In the genomic region with DNA sequence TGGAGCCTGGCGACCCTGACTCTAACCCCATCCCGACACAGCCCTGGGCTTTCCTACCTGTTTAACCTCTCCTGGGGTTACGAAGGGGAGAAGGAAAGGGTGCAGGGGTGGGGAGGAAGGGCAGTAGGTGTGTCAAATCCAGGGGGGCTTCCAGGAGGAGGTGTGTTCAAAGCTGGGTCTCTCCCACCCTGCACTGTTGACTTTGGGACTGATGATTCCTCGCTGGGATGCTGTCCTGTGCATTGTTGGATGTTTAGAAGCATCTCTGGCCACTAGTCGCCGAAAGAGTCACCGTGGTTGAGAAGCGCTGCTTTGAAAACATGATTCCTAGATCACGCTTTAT, we compare ENCODE assay signal across 15 cellular contexts. TPM values are rescaled to one million over a fixed set of nuclear protein-coding genes. Genes with fewer than 3 reads are reported as not detected.
DNase-seq lines count a peak whose midpoint lies in the region; ATAC-seq and TF ChIP-seq lines count a peak whose summit lies in the region.
"Had no signal": no experiment of that assay in that cellular context is flagged by ENCODE, and none has a peak within 500 bp of the region (broad histone marks: within the 10 kb centered on the region; RNA-seq: fewer than 3 reads in every experiment).

No MANE protein-coding gene starts in this region.

- no peaks in the 10 kb centered on the region for H3K79me2 ChIP-seq in DOHH2 (ENCODE audit: control insufficient read depth, low read length)

- H3K9me3 Mint-ChIP-seq in CD14-positive monocyte, result no peaks in the 10 kb centered on the region
- H3K9me3 Mint-ChIP-seq in activated naive CD8-positive, alpha-beta T cell (ENCODE audit: low read depth), result no peaks in the 10 kb centered on the region
- no peaks in the 10 kb centered on the region for H3K9me3 Mint-ChIP-seq in naive thymus-derived CD8-positive, alpha-beta T cell

- no peaks in the 10 kb centered on the region for H3K9me2 ChIP-seq in DOHH2 (replicated peaks; ENCODE audit: control insufficient read depth, low read length)

- intact Hi-C loops in CD14-positive monocyte (cut with micrococcal nuclease), result loop anchor here in 1 of 2 donors (2.0 kb wide), 1 partner anchor 51 kb away; no protein-coding TSS in a partner anchor

- peaks cover 82% of the 10 kb centered on the region for H3K4me1 Mint-ChIP-seq in CD14-positive monocyte
- H3K4me1 Mint-ChIP-seq in activated naive CD8-positive, alpha-beta T cell (ENCODE audit: low read depth), result peaks cover 50% of the 10 kb centered on the region
- H3K4me1 Mint-ChIP-seq in naive thymus-derived CD8-positive, alpha-beta T cell, result peaks cover 30 to 77% (median 72%) of the 10 kb centered on the region in 4 donors

- POLR2A ChIA-PET in naive thymus-derived CD8-positive, alpha-beta T cell (lab: Charles Lee), result interaction anchor here (0.7 to 2.9 kb wide), 11 partner anchors 9 to 352 kb away, joined by 3 to 29 read pairs (median 5); a partner anchor contains a TSS

- H3K4me2 ChIP-seq in DOHH2 (ENCODE audit: low read length), result peak overlapping the region; percentile 46

- peaks cover 0 to 6% (median 4%) of the 10 kb centered on the region in 3 donors for H3K27me3 Mint-ChIP-seq in CD14-positive monocyte (ENCODE audit: low read depth in 3 of 3)
- H3K27me3 Mint-ChIP-seq in activated naive CD8-positive, alpha-beta T cell, result no peaks in the 10 kb centered on the region
- H3K27me3 Mint-ChIP-seq in naive thymus-derived CD8-positive, alpha-beta T cell, result no peaks in the 10 kb centered on the region

- peaks cover 72% of the 10 kb centered on the region for H3K27me3 ChIP-seq in DOHH2 (ENCODE audit: control insufficient read depth, low read length)
- H3K27me3 ChIP-seq: cardiac muscle cell had no signal

- H3K4me1 ChIP-seq in DOHH2 (ENCODE audit: control insufficient read depth, low read length), result peaks cover 28% of the 10 kb centered on the region

- H3K4me3 Mint-ChIP-seq in CD14-positive monocyte, result peak overlapping the region; percentile 70 to 85
- H3K4me3 Mint-ChIP-seq in activated naive CD8-positive, alpha-beta T cell, result peak overlapping the region; percentile 80
- peak overlapping the region; percentile 74 to 91 (median 80) for H3K4me3 Mint-ChIP-seq in naive thymus-derived CD8-positive, alpha-beta T cell

- no peak for ATAC-seq in naive thymus-derived CD8-positive, alpha-beta T cell
- no peak for ATAC-seq in HG03432 (IDR thresholded peaks at IDR 0.05; ENCODE audit: unreplicated experiment)
- ATAC-seq: HepG2 had no signal

- H3F3A ChIP-seq in DOHH2 (ENCODE audit: control insufficient read depth, insufficient read depth), result peaks cover 4% of the 10 kb centered on the region; the same call in 1 of the 2 replicates

- no peak for TF ChIP-seq CTCF in CD14-positive monocyte (IDR thresholded peaks at IDR 0.05)
- TF ChIP-seq CTCF in DOHH2 (IDR thresholded peaks at IDR 0.05; ENCODE audit: low read depth, low read length, poor library complexity, severe bottlenecking), result no peak

- H3K36me3 ChIP-seq in DOHH2 (ENCODE audit: control insufficient read depth, low read length), result no peaks in the 10 kb centered on the region
- H3K36me3 ChIP-seq: cardiac muscle cell had no signal

- DNase-seq in CD14-positive monocyte (ENCODE audit: low spot score), result no peak
- no peak for DNase-seq in naive thymus-derived CD8-positive, alpha-beta T cell
- no peak for DNase-seq in NCI-H146 (lab: John Stamatoyannopoulos, UW)
- no peak for DNase-seq in activated effector memory CD4-positive, alpha-beta T cell treated with Interleukin-2 at 50 U/mL for 16 hours
- no peak for DNase-seq in amygdala (lab: John Stamatoyannopoulos, UW)
- DNase-seq: activated gamma-delta T cell, foreskin fibroblast, HCEC 1CT, NCI-H82 had no signal

- no peak overlapping the region for H3K27ac ChIP-seq in DOHH2 (ENCODE audit: low read depth, low read length)
- H3K27ac ChIP-seq: cardiac muscle cell had no signal

- peaks cover 0 to 3% of the 10 kb centered on the region in 2 donors for H3K36me3 Mint-ChIP-seq in CD14-positive monocyte
- no peaks in the 10 kb centered on the region for H3K36me3 Mint-ChIP-seq in activated naive CD8-positive, alpha-beta T cell
- no peaks in the 10 kb centered on the region for H3K36me3 Mint-ChIP-seq in naive thymus-derived CD8-positive, alpha-beta T cell

- peak overlapping the region; percentile 32; the same call in 1 of the 2 replicates for H3K4me3 ChIP-seq in DOHH2 (ENCODE audit: low read length)
- H3K4me3 ChIP-seq: cardiac muscle cell, lung had no signal

- no peaks in the 10 kb centered on the region for H3K9me3 ChIP-seq in DOHH2 (ENCODE audit: control insufficient read depth, insufficient read depth, low read length)

- peak overlapping the region; percentile 98 to 100 (median 99) for H3K27ac Mint-ChIP-seq in CD14-positive monocyte
- H3K27ac Mint-ChIP-seq in activated naive CD8-positive, alpha-beta T cell, result peak overlapping the region; percentile 93
- peak overlapping the region; percentile 96 to 99 (median 98) for H3K27ac Mint-ChIP-seq in naive thymus-derived CD8-positive, alpha-beta T cell

- peaks cover 3% of the 10 kb centered on the region; the same call in 1 of the 2 replicates for H4K20me1 ChIP-seq in DOHH2 (ENCODE audit: control insufficient read depth, insufficient read depth, low read depth, low read length)

RNA-seq across cellular contexts. Expression of a gene that starts 4.2 kb away (rescaled TPM):
- 1 to 10 TPM; 1.1 to 2.1 TPM for polyA plus RNA-seq in CD14-positive monocyte
- total RNA-seq in naive thymus-derived CD8-positive, alpha-beta T cell, result 1 to 10 TPM; 1.7 to 2.3 TPM
- under 1 TPM in 2 of 3 donors, not detected in 1; 0.23 to 0.38 TPM for polyA plus RNA-seq in naive thymus-derived CD8-positive, alpha-beta T cell
- total RNA-seq: cardiac muscle cell, HepG2 had no signal
- polyA plus RNA-seq: cardiac muscle cell, HepG2 had no signal

RNA-seq across cellular contexts. Expression of a gene that starts 25.5 kb away (rescaled TPM):
- polyA plus RNA-seq in CD14-positive monocyte, result 100 to 1,000 TPM; 414 to 449 TPM
- total RNA-seq in naive thymus-derived CD8-positive, alpha-beta T cell, result 10 to 100 TPM; 66.5 to 71.8 TPM
- 100 to 1,000 TPM; 154 to 208 (median 170) TPM for polyA plus RNA-seq in naive thymus-derived CD8-positive, alpha-beta T cell

RNA-seq across cellular contexts. Expression of a gene that starts 25.8 kb away (rescaled TPM):
- 1 to 10 TPM; 7.1 to 7.9 TPM for polyA plus RNA-seq in CD14-positive monocyte
- total RNA-seq in naive thymus-derived CD8-positive, alpha-beta T cell, result not detected
- not detected for polyA plus RNA-seq in naive thymus-derived CD8-positive, alpha-beta T cell
- total RNA-seq: cardiac muscle cell, HepG2 had no signal
- polyA plus RNA-seq: cardiac muscle cell, HepG2 had no signal

RNA-seq across cellular contexts. Expression of a gene that starts 29.3 kb away (rescaled TPM):
- 100 to 1,000 TPM in 1 of 2 donors, 10 to 100 TPM in 1; 79.4 to 104 TPM for polyA plus RNA-seq in CD14-positive monocyte
- not detected for total RNA-seq in naive thymus-derived CD8-positive, alpha-beta T cell
- under 1 TPM in 1 of 3 donors, not detected in 2; 0.12 TPM for polyA plus RNA-seq in naive thymus-derived CD8-positive, alpha-beta T cell
- total RNA-seq: cardiac muscle cell, HepG2 had no signal
- polyA plus RNA-seq: cardiac muscle cell, HepG2 had no signal

RNA-seq across cellular contexts. Expression of a gene that starts 37.3 kb away (rescaled TPM):
- polyA plus RNA-seq in CD14-positive monocyte, result 100 to 1,000 TPM in 1 of 2 donors, 10 to 100 TPM in 1; 60.0 to 119 TPM
- not detected for total RNA-seq in naive thymus-derived CD8-positive, alpha-beta T cell
- polyA plus RNA-seq in naive thymus-derived CD8-positive, alpha-beta T cell, result 10 to 100 TPM in 1 of 3 donors, 1 to 10 TPM in 2; 6.5 to 12.8 (median 8.7) TPM
- total RNA-seq: cardiac muscle cell, HepG2 had no signal
- polyA plus RNA-seq: cardiac muscle cell, HepG2 had no signal

Comparison
In these comparisons a context has a peak if more than half of its experiments do, and no peak if none do; other contexts are left out.
1. RNA of a gene that starts 25.8 kb away (polyA plus RNA-seq): 7.1 to 7.9 TPM in CD14-positive monocyte; not detected in naive thymus-derived CD8-positive, alpha-beta T cell; every median in the first group is over 4 times any median in the second.
2. Peak in every context shown above with its lines, with median percentiles within 50 percentile points of each other: H3K27ac Mint-ChIP-seq and H3K4me3 Mint-ChIP-seq.